In the genomic region with DNA sequence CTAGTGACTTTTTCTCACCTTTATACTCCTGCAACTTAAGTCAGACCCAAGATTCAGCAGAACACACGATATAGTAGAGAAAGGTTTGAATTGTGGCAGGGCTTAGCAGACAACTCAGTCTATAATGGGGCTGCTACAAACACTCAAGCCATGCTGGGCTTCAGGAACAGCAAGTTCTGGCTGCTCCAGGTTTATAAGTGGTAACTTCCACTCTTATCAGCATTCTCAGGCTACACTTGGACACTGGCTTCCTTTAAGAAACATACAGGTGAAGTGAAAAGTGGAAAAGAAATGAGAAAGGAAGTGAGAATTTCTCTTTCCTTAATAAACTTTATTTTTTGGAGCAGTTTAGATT, we compare ENCODE assay signal across 13 cellular contexts. TPM values are rescaled to one million over a fixed set of nuclear protein-coding genes. Genes with fewer than 3 reads are reported as not detected.
A peak's percentile ranks its signal among the peaks of the same experiment; 100 is the strongest.
DNase-seq lines count a peak whose midpoint lies in the region; ATAC-seq and TF ChIP-seq lines count a peak whose summit lies in the region.
"Had no signal": no experiment of that assay in that cellular context is flagged by ENCODE, and none has a peak within 500 bp of the region (broad histone marks: within the 10 kb centered on the region; RNA-seq: fewer than 3 reads in every experiment).

No MANE protein-coding gene starts in this region.

- H3K9me3 ChIP-seq in HCT116 (ENCODE audit: control insufficient read depth in 1 of 2, insufficient read depth in 1 of 2, low read depth in 1 of 2, low read length in 2 of 2): no peaks in the 10 kb centered on the region
- no peaks in the 10 kb centered on the region for H3K9me3 ChIP-seq in Loucy (ENCODE audit: insufficient read depth, low read depth, low read length)
- no peaks in the 10 kb centered on the region for H3K9me3 ChIP-seq in lower lobe of right lung
- no peaks in the 10 kb centered on the region for H3K9me3 ChIP-seq in stomach
- H3K9me3 ChIP-seq: HAP-1 had no signal

- no peak for DNase-seq in HCT116 (ENCODE audit: low read depth, low spot score)
- no peak for DNase-seq in lower lobe of right lung
- no peak for DNase-seq in stomach
- DNase-seq: C1 segment of cervical spinal cord; CD4-positive, alpha-beta memory T cell; GF-D8 had no signal

- H3F3A ChIP-seq in Loucy (ENCODE audit: low read depth): no peaks in the 10 kb centered on the region

- peak; percentile 7; the same call in 1 of the 2 replicates for ATAC-seq in HCT116
- peak; percentile 80 to 82 for ATAC-seq in lower lobe of right lung
- ATAC-seq in HG02973 (IDR thresholded peaks at IDR 0.05; ENCODE audit: unreplicated experiment): no peak
- ATAC-seq in HG03432 (IDR thresholded peaks at IDR 0.05; ENCODE audit: unreplicated experiment): no peak
- ATAC-seq: GM23338 had no signal

- H3K4me2 ChIP-seq in HCT116 (ENCODE audit: low read length) (peak overlapping the region; percentile 60), Loucy (ENCODE audit: low read depth, low read length, poor library complexity, severe bottlenecking) (no peak overlapping the region)
- H3K4me2 ChIP-seq: GM23338 had no signal

- H3K27ac ChIP-seq in HCT116 (ENCODE audit: low read depth, low read length): no peak overlapping the region
- peak overlapping the region; percentile 68 for H3K27ac ChIP-seq in lower lobe of right lung
- no peak overlapping the region for H3K27ac ChIP-seq in stomach

- H3K4me1 ChIP-seq in HCT116 (ENCODE audit: control insufficient read depth in 1 of 2, insufficient read depth in 2 of 2, low read length in 2 of 2) (peaks cover 8 to 20% of the 10 kb centered on the region in 2 experiments), Loucy (ENCODE audit: insufficient read depth, low read length, poor library complexity, severe bottlenecking) (no peaks in the 10 kb centered on the region), lower lobe of right lung (peaks cover 14% of the 10 kb centered on the region), stomach (peaks cover 0 to 14% (median 3%) of the 10 kb centered on the region in 4 donors)
- H3K4me1 ChIP-seq: HAP-1 had no signal

- TF ChIP-seq EP300 in stomach (IDR thresholded peaks at IDR 0.05): no peak

- H3K36me3 ChIP-seq in HCT116 (ENCODE audit: control insufficient read depth in 1 of 2, insufficient read depth in 2 of 2, low read length in 2 of 2): no peaks in the 10 kb centered on the region
- H3K36me3 ChIP-seq in Loucy (ENCODE audit: insufficient read depth, low read length): no peaks in the 10 kb centered on the region
- H3K36me3 ChIP-seq in lower lobe of right lung: no peaks in the 10 kb centered on the region
- H3K36me3 ChIP-seq in stomach: no peaks in the 10 kb centered on the region
- H3K36me3 ChIP-seq: HAP-1 had no signal

- H3K9ac ChIP-seq in HCT116 (ENCODE audit: low read length): peak overlapping the region; percentile 2; the same call in 1 of the 2 replicates
- no peak overlapping the region for H3K9ac ChIP-seq in Loucy (ENCODE audit: low read depth, low read length, poor library complexity, severe bottlenecking)

- H4K20me1 ChIP-seq in HCT116 (ENCODE audit: insufficient read depth) (no peaks in the 10 kb centered on the region), Loucy (ENCODE audit: insufficient read depth, low read length, poor library complexity, severe bottlenecking) (no peaks in the 10 kb centered on the region)

- RAD21 ChIA-PET in HCT116 (lab: Charles Lee; ENCODE audit: low non-redundant PET in 1 of 2, low total read pairs in 2 of 2, uncharacterized antibody in 2 of 2, unreplicated experiment in 2 of 2): no interaction called here

- H3K27me3 ChIP-seq in HCT116 (ENCODE audit: insufficient read depth, low read length) (no peaks in the 10 kb centered on the region), Loucy (ENCODE audit: insufficient read depth, low read length, poor library complexity, severe bottlenecking) (no peaks in the 10 kb centered on the region), lower lobe of right lung (ENCODE audit: low read depth) (no peaks in the 10 kb centered on the region), stomach (peaks cover 0 to 6% (median 0%) of the 10 kb centered on the region in 3 donors)

- no peaks in the 10 kb centered on the region for H3K9me2 ChIP-seq in HCT116 (ENCODE audit: insufficient read depth)
- no peaks in the 10 kb centered on the region for H3K9me2 ChIP-seq in Loucy (replicated peaks; ENCODE audit: low read depth, low read length)

- intact Hi-C loops in HCT116 (cut with micrococcal nuclease) (no loop called here), lower lobe of right lung (cut with DNase I) (no loop called here), stomach (cut with DNase I; ENCODE audit: low total_unique reads) (no loop called here)

- no peaks in the 10 kb centered on the region for H3K79me2 ChIP-seq in HCT116 (ENCODE audit: insufficient read depth, low read length)
- H3K79me2 ChIP-seq in Loucy (ENCODE audit: insufficient read depth, low read length): no peaks in the 10 kb centered on the region

- no TSS peak for BruUV-seq in HCT116 (replicated peaks; lab: Mats Ljungman, UMichigan)

- 48 to 68% (median 59%) methylated on average over 1 of the region's 1 CpG for WGBS in stomach, 5 donors

- no peak for TF ChIP-seq RAD21 in HCT116 (IDR thresholded peaks at IDR 0.05; ENCODE audit: low read depth)

- TF ChIP-seq CTCF in HCT116 (IDR thresholded peaks at IDR 0.05 in 2 of 3, conservative IDR thresholded peaks at IDR 0.05 in 1 of 3; ENCODE audit: borderline replicate concordance in 1 of 3, insufficient read depth in 1 of 3, low read depth in 2 of 3, low read length in 2 of 3) (no peak), Loucy (conservative IDR thresholded peaks at IDR 0.05; ENCODE audit: low read length) (no peak), lower lobe of right lung (IDR thresholded peaks at IDR 0.05) (no peak), stomach (IDR thresholded peaks at IDR 0.05) (no peak)

- H3K4me3 ChIP-seq in HCT116 (replicated peaks in 1 of 2; ENCODE audit: low read depth in 1 of 2, low read length in 2 of 2) (0 out of 4 replicates have a peak overlapping the region, but pooled peaks of 1 of the 2 experiments have one; percentile 12), Loucy (ENCODE audit: low read length, poor library complexity, severe bottlenecking) (no peak overlapping the region), lower lobe of right lung (no peak overlapping the region), stomach (no peak overlapping the region)
- H3K4me3 ChIP-seq: GM23338, HAP-1 had no signal

- CTCF ChIA-PET in HCT116 (lab: Charles Lee): interaction anchor here (0.7 to 1.5 kb wide), 2 partner anchors 30 to 31 kb away, joined by 3 to 5 read pairs; no protein-coding TSS in a partner anchor

- POLR2A ChIA-PET in HCT116 (lab: Charles Lee): no interaction called here

- H2AFZ ChIP-seq in HCT116 (ENCODE audit: low read depth, low read length, poor library complexity, severe bottlenecking) (no peak overlapping the region), Loucy (ENCODE audit: low read length) (peak overlapping the region; percentile 30; the same call in 1 of the 2 replicates)
- H2AFZ ChIP-seq: GM23338 had no signal

- TF ChIP-seq POLR2A in HCT116 (IDR thresholded peaks at IDR 0.05; ENCODE audit: borderline replicate concordance, extremely low read depth, insufficient read depth, insufficient read length): no peak
- no peak for TF ChIP-seq POLR2A in stomach (IDR thresholded peaks at IDR 0.05)

TF ChIP-seq in HCT116, 20 proteins besides CTCF, POLR2A, EP300 and RAD21:
- TF ChIP-seq ELF1 (IDR thresholded peaks at IDR 0.05; ENCODE audit: borderline replicate concordance, low read depth) (no peak), EZH2phosphoT487 (IDR thresholded peaks at IDR 0.05; ENCODE audit: borderline replicate concordance) (no peak), ZFX (IDR thresholded peaks at IDR 0.05) (no peak), SP1 (IDR thresholded peaks at IDR 0.05; ENCODE audit: low read depth) (peak; percentile 10; the same call in 1 of the 2 replicates)
- TF ChIP-seq, protein P1, sequence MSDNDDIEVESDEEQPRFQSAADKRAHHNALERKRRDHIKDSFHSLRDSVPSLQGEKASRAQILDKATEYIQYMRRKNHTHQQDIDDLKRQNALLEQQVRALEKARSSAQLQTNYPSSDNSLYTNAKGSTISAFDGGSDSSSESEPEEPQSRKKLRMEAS (IDR thresholded peaks at IDR 0.05): 0 out of 2 replicates have a peak, but pooled peaks have one; percentile 2

RNA-seq across cellular contexts. Expression of a gene that starts 21.7 kb away (rescaled TPM):
- total RNA-seq in HCT116 (2021; ENCODE audit: unreplicated experiment) (1.2 TPM), lower lobe of right lung (0.47 TPM), stomach (under 1 TPM in 1 of 5 donors, not detected in 4; 0.55 TPM)
- polyA plus RNA-seq in HCT116 (2012): 0.52 and 0.66 TPM in 2 replicates
- under 1 TPM; 0.08 to 0.15 (median 0.12) TPM for polyA plus RNA-seq in stomach
- total RNA-seq: A172, H4 had no signal

Comparison
In these comparisons a context has a peak if more than half of its experiments do, and no peak if none do; other contexts are left out.
1. ATAC-seq: peak in HCT116 (single experiment) and lower lobe of right lung (2 of 2); none in HG02973 (single experiment) and HG03432 (single experiment).